ENCODE assay signal across 8 cellular contexts in genomic region chr13:41492432-41493267, GRCh38. TPM values are rescaled to one million over a fixed set of nuclear protein-coding genes. Genes with fewer than 3 reads are reported as not detected.
DNase-seq lines count a peak whose midpoint lies in the region; ATAC-seq and TF ChIP-seq lines count a peak whose summit lies in the region.

No MANE protein-coding gene starts in this region.

- no peaks in the 10 kb centered on the region for H3K36me3 Mint-ChIP-seq in activated T-helper 2 cell treated with anti-CD3 and anti-CD28 coated beads, Interferon-gamma antibody, Interleukin-2, Interleukin-4, amounts not matched to agents 10 μg/mL and 5 μg/mL and 100 μg/mL, durations not matched to agents 14 hours and 24 hours and 36 hours (ENCODE audit: low read depth)
- H3K36me3 Mint-ChIP-seq in MCF 10A (ENCODE audit: insufficient read depth, unreplicated experiment): no peaks in the 10 kb centered on the region

- no peaks in the 10 kb centered on the region for H3K9me3 Mint-ChIP-seq in activated T-helper 2 cell treated with anti-CD3 and anti-CD28 coated beads, Interferon-gamma antibody, Interleukin-2, Interleukin-4, amounts not matched to agents 10 μg/mL and 5 μg/mL and 100 μg/mL, durations not matched to agents 14 hours and 24 hours and 36 hours
- H3K9me3 Mint-ChIP-seq in MCF 10A (ENCODE audit: unreplicated experiment): no peaks in the 10 kb centered on the region

- POLR2A ChIA-PET in MCF 10A (lab: Yijun Ruan, JAX): interaction anchor here (0.6 kb wide), 1 partner anchor 601 kb away, joined by 3 read pairs; no protein-coding TSS in a partner anchor

- CTCF ChIA-PET in MCF 10A (lab: Yijun Ruan, JAX): interaction anchor here (0.6 kb wide), 2 partner anchors 344 to 497 kb away, joined by 4 read pairs; no protein-coding TSS in a partner anchor

- H3K4me3 Mint-ChIP-seq in activated T-helper 2 cell treated with anti-CD3 and anti-CD28 coated beads, Interferon-gamma antibody, Interleukin-2, Interleukin-4, amounts not matched to agents 10 μg/mL and 5 μg/mL and 100 μg/mL, durations not matched to agents 14 hours and 24 hours and 36 hours (ENCODE audit: low read depth): no peak overlapping the region
- H3K4me3 Mint-ChIP-seq in MCF 10A (ENCODE audit: unreplicated experiment): no peak overlapping the region

- intact Hi-C loops in activated T-helper 2 cell treated with anti-CD3 and anti-CD28 coated beads, Interferon-gamma antibody, Interleukin-2, Interleukin-4, amounts not matched to agents 10 μg/mL and 5 μg/mL and 100 μg/mL, durations not matched to agents 14 hours and 24 hours and 36 hours (cut with micrococcal nuclease): loop anchor here (1.0 kb wide), 1 partner anchor 27 kb away; no protein-coding TSS in a partner anchor
- intact Hi-C loops in MCF 10A (cut with micrococcal nuclease): no loop called here

- DNase-seq in stimulated activated naive CD4-positive, alpha-beta T cell (lab: John Stamatoyannopoulos, UW): peak in 4 of 6 experiments; percentile 14 to 69 (median 63)
- DNase-seq in stimulated activated naive CD4-positive, alpha-beta T cell treated with Interleukin-2 at 50 U/mL for 16 hours (lab: John Stamatoyannopoulos, UW): no peak
- no peak for DNase-seq in activated T-helper 2 cell treated with anti-CD3 and anti-CD28 coated beads, Interferon-gamma antibody, Interleukin-2, Interleukin-4, amounts not matched to agents 10 μg/mL and 5 μg/mL and 100 μg/mL, durations not matched to agents 14 hours and 24 hours and 36 hours (ENCODE audit: low spot score)
- DNase-seq in glomerular visceral epithelial cell (ENCODE audit: extremely low spot score) (no peak), MCF 10A (ENCODE audit: unreplicated experiment) (no peak), GM13977 (ENCODE audit: low spot score) (no peak), DMS 273 treated with DMSO at 0.1 percent for 48 hours (lab: John Stamatoyannopoulos, UW) (no peak)

- peak overlapping the region; percentile 86 for H3K27ac Mint-ChIP-seq in activated T-helper 2 cell treated with anti-CD3 and anti-CD28 coated beads, Interferon-gamma antibody, Interleukin-2, Interleukin-4, amounts not matched to agents 10 μg/mL and 5 μg/mL and 100 μg/mL, durations not matched to agents 14 hours and 24 hours and 36 hours
- H3K27ac Mint-ChIP-seq in MCF 10A (ENCODE audit: low read depth, unreplicated experiment): no peak overlapping the region

- in situ Hi-C loops in GM13977 (cut with MboI; ENCODE audit: low pct_unique_long_range_greater_than_20kb, low sequenced_read_pairs, unreplicated experiment): no loop called here

- BruUV-seq in MCF 10A (replicated peaks; lab: Mats Ljungman, UMichigan): no TSS peak

- no peak for TF ChIP-seq CTCF in MCF 10A (IDR thresholded peaks at IDR 0.05; ENCODE audit: unreplicated experiment)
- no peak for TF ChIP-seq CTCF in GM13977 (IDR thresholded peaks at IDR 0.05; ENCODE audit: extremely low read depth, insufficient read depth, missing control alignments)

- H3K4me1 Mint-ChIP-seq in activated T-helper 2 cell treated with anti-CD3 and anti-CD28 coated beads, Interferon-gamma antibody, Interleukin-2, Interleukin-4, amounts not matched to agents 10 μg/mL and 5 μg/mL and 100 μg/mL, durations not matched to agents 14 hours and 24 hours and 36 hours (ENCODE audit: low read depth): peaks cover 47% of the 10 kb centered on the region
- peaks cover 7% of the 10 kb centered on the region for H3K4me1 Mint-ChIP-seq in MCF 10A (ENCODE audit: insufficient read depth, unreplicated experiment)

- peak; percentile 64 for ATAC-seq in HG03439 (IDR thresholded peaks at IDR 0.05; ENCODE audit: unreplicated experiment)

- H3K27me3 Mint-ChIP-seq in activated T-helper 2 cell treated with anti-CD3 and anti-CD28 coated beads, Interferon-gamma antibody, Interleukin-2, Interleukin-4, amounts not matched to agents 10 μg/mL and 5 μg/mL and 100 μg/mL, durations not matched to agents 14 hours and 24 hours and 36 hours (ENCODE audit: low read depth): no peaks in the 10 kb centered on the region
- H3K27me3 Mint-ChIP-seq in MCF 10A (ENCODE audit: insufficient read depth, unreplicated experiment): no peaks in the 10 kb centered on the region

RNA-seq across cellular contexts. Expression of gene RGCC, which starts 35.3 kb away (rescaled TPM):
- 76.5 and 79.3 TPM in 2 replicates for total RNA-seq in activated T-helper 2 cell treated with anti-CD3 and anti-CD28 coated beads, Interferon-gamma antibody, Interleukin-2, Interleukin-4, amounts not matched to agents 10 μg/mL and 5 μg/mL and 100 μg/mL, durations not matched to agents 14 hours and 24 hours and 36 hours
- 2.9 and 3.7 TPM in 2 replicates for total RNA-seq in MCF 10A (2022)

Comparison
In these comparisons a context has a peak if more than half of its experiments do, and no peak if none do; other contexts are left out.
1. DNase-seq: peak in stimulated activated naive CD4-positive, alpha-beta T cell (4 of 6); none in stimulated activated naive CD4-positive, alpha-beta T cell treated with Interleukin-2 at 50 U/mL for 16 hours (single experiment), activated T-helper 2 cell treated with anti-CD3 and anti-CD28 coated beads, Interferon-gamma antibody, Interleukin-2, Interleukin-4, amounts not matched to agents 10 μg/mL and 5 μg/mL and 100 μg/mL, durations not matched to agents 14 hours and 24 hours and 36 hours (single experiment), glomerular visceral epithelial cell (single experiment), MCF 10A (single experiment), GM13977 (single experiment) and DMS 273 treated with DMSO at 0.1 percent for 48 hours (single experiment).
2. RNA of gene RGCC, which starts 35.3 kb away (total RNA-seq): 76.5 to 79.3 TPM in activated T-helper 2 cell treated with anti-CD3 and anti-CD28 coated beads, Interferon-gamma antibody, Interleukin-2, Interleukin-4, amounts not matched to agents 10 μg/mL and 5 μg/mL and 100 μg/mL, durations not matched to agents 14 hours and 24 hours and 36 hours; 2.9 to 3.7 TPM in MCF 10A; every median in the first group is over 10 times any median in the second.